19 cellular contexts compared by ENCODE assay signal in genomic region chr10:133167693-133168616, GRCh38. TPM values are rescaled to one million over a fixed set of nuclear protein-coding genes. Genes with fewer than 3 reads are reported as not detected.
A peak's percentile ranks its signal among the peaks of the same experiment; 100 is the strongest.
DNase-seq lines count a peak whose midpoint lies in the region; ATAC-seq and TF ChIP-seq lines count a peak whose summit lies in the region.
"Had no signal": no experiment of that assay in that cellular context is flagged by ENCODE, and none has a peak within 500 bp of the region (broad histone marks: within the 10 kb centered on the region; RNA-seq: fewer than 3 reads in every experiment).

No MANE protein-coding gene starts in this region.

- no peak for ATAC-seq in Right ventricle myocardium inferior
- ATAC-seq in heart right ventricle = no peak
- ATAC-seq: PC-3 had no signal

- H3K27ac Mint-ChIP-seq in neural crest cell (ENCODE audit: unreplicated experiment) = peak overlapping the region; percentile 12

- H3K4me3 Mint-ChIP-seq in neural crest cell = no peak overlapping the region
- H3K4me3 Mint-ChIP-seq: CD8-positive, alpha-beta memory T cell had no signal

- H3K27me3 ChIP-seq in heart right ventricle = peaks cover 0 to 51% (median 39%) of the 10 kb centered on the region in 7 donors
- H3K27me3 ChIP-seq in thyroid gland = no peaks in the 10 kb centered on the region

- TF ChIP-seq POLR2A in thyroid gland (IDR thresholded peaks at IDR 0.05) = no peak

- H3K36me3 ChIP-seq in heart right ventricle (no peaks in the 10 kb centered on the region), thyroid gland (no peaks in the 10 kb centered on the region)

- TF ChIP-seq CTCF in heart right ventricle (IDR thresholded peaks at IDR 0.05) (no peak), coronary artery (IDR thresholded peaks at IDR 0.05) (no peak), neural crest cell (conservative IDR thresholded peaks at IDR 0.05) (no peak), thyroid gland (IDR thresholded peaks at IDR 0.05) (no peak)

- 86% methylated on average over 35 to 37 of the region's 37 CpGs for WGBS in heart right ventricle, 2 donors
- 89 to 90% methylated on average over 26 to 36 of the region's 37 CpGs for WGBS in thyroid gland, 2 donors

- peak; percentile 22 for DNase-seq in Right ventricle myocardium inferior (ENCODE audit: missing footprints)
- no peak for DNase-seq in heart right ventricle
- peak; percentile 33 for DNase-seq in coronary artery (ENCODE audit: low spot score)
- DNase-seq in neural crest cell (ENCODE audit: low read depth, low spot score) = no peak
- no peak for DNase-seq in GM03348 (ENCODE audit: low spot score)
- DNase-seq in thyroid gland = no peak
- DNase-seq in NCI-H2171 treated with DMSO at 0.1 percent for 48 hours (lab: John Stamatoyannopoulos, UW) = no peak
- DNase-seq: DMS53, EL, NCI-H1417 treated with DMSO at 0.1 percent for 48 hours, NCI-H187 treated with DMSO at 0.1 percent for 48 hours, NCI-H345, NCI-H524 treated with DMSO at 0.1 percent for 48 hours, PC-3, RPMI8226, SIG-M5 had no signal

- no peaks in the 10 kb centered on the region for H3K4me1 ChIP-seq in heart right ventricle
- H3K4me1 ChIP-seq in thyroid gland = peaks cover 0 to 6% of the 10 kb centered on the region in 2 donors

- H3K9me3 ChIP-seq in heart right ventricle (no peaks in the 10 kb centered on the region), thyroid gland (no peaks in the 10 kb centered on the region)

- no peaks in the 10 kb centered on the region for H3K4me1 Mint-ChIP-seq in neural crest cell
- H3K4me1 Mint-ChIP-seq: CD8-positive, alpha-beta memory T cell had no signal

- H3K9me3 Mint-ChIP-seq in neural crest cell = no peaks in the 10 kb centered on the region
- H3K9me3 Mint-ChIP-seq: CD8-positive, alpha-beta memory T cell had no signal

- peaks cover 6% of the 10 kb centered on the region for H3K27me3 Mint-ChIP-seq in neural crest cell (ENCODE audit: low read depth)

- intact Hi-C loops in Right ventricle myocardium inferior (cut with DNase I) = no loop called here
- intact Hi-C loops in heart right ventricle (cut with DNase I) = no loop called here
- intact Hi-C loops in thyroid gland (cut with DNase I) = no loop called here

- H3K36me3 Mint-ChIP-seq in neural crest cell (ENCODE audit: low read depth) = peaks cover 6% of the 10 kb centered on the region
- H3K36me3 Mint-ChIP-seq: CD8-positive, alpha-beta memory T cell had no signal

- H3K4me3 ChIP-seq in heart right ventricle (no peak overlapping the region), coronary artery (no peak overlapping the region), thyroid gland (replicated peaks in 1 of 3) (no peak overlapping the region)

- H3K27ac ChIP-seq in heart right ventricle (no peak overlapping the region), coronary artery (no peak overlapping the region), temporal lobe (ENCODE audit: low read depth, low read length) (peak overlapping the region; percentile 17), thyroid gland (no peak overlapping the region)
- H3K27ac ChIP-seq: KMS-11 had no signal

RNA-seq across cellular contexts. Expression of gene KNDC1, which starts 7.9 kb away (rescaled TPM):
- total RNA-seq in Right ventricle myocardium inferior (not detected), heart right ventricle (under 1 TPM in 8 of 10 donors, not detected in 2; 0.04 to 0.88 (median 0.20) TPM), neural crest cell (4.0 and 5.5 TPM in 2 replicates), temporal lobe (9.8 TPM), thyroid gland (1 to 10 TPM; 2.1 to 9.3 (median 3.5) TPM)
- polyA plus RNA-seq in heart right ventricle = under 1 TPM in 1 of 2 donors, not detected in 1; 0.07 TPM
- total RNA-seq: CD8-positive, alpha-beta memory T cell; PC-3 had no signal

Comparison
In these comparisons a context has a peak if more than half of its experiments do, and no peak if none do; other contexts are left out.
1. DNase-seq: peak in Right ventricle myocardium inferior (single experiment) and coronary artery (single experiment); none in heart right ventricle (0 of 2), neural crest cell (single experiment), GM03348 (single experiment), thyroid gland (0 of 2) and NCI-H2171 treated with DMSO at 0.1 percent for 48 hours (single experiment).